21 cellular contexts compared by ENCODE assay signal in the genomic region with DNA sequence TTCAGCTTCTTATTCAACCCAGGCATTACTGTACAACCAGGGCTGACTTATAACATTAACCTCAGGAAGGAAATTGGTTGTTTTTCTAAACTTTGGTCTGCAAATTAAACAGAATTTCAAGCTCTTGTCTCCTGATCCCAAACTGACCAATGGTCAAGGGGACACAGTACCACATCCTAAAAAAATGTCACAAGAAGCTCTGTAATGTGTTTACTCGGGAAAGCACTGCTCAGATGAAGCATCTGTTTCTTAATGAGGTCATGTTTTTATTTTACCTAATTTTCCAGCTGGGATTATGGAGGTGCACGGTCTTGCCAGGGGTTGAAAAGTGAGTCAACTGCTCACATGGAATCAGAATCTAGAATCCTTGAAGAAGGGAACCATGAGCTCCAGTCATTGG. TPM values are rescaled to one million over a fixed set of nuclear protein-coding genes. Genes with fewer than 3 reads are reported as not detected.
DNase-seq lines count a peak whose midpoint lies in the region; ATAC-seq, FAIRE-seq and TF ChIP-seq lines count a peak whose summit lies in the region.
"Had no signal": no experiment of that assay in that cellular context is flagged by ENCODE, and none has a peak within 500 bp of the region (broad histone marks: within the 10 kb centered on the region; RNA-seq: fewer than 3 reads in every experiment).

No MANE protein-coding gene starts in this region.

- H3K4me1 Mint-ChIP-seq in nephron = peaks cover 72% of the 10 kb centered on the region
- H3K4me1 Mint-ChIP-seq: CD4-positive, CD25-positive, alpha-beta regulatory T cell had no signal

- H3K36me3 ChIP-seq in left lung = no peaks in the 10 kb centered on the region

- H3K9me3 Mint-ChIP-seq in nephron = no peaks in the 10 kb centered on the region
- H3K9me3 Mint-ChIP-seq: GM23338 had no signal

- no peak for DNase-seq in left ventricle myocardium superior
- no peak for DNase-seq in Right ventricle myocardium superior
- DNase-seq in left lung = no peak
- DNase-seq in NCI-H146 treated with DMSO at 0.1 percent for 48 hours (lab: John Stamatoyannopoulos, UW; ENCODE audit: unreplicated experiment) = no peak
- DNase-seq: AML-193; CD4-positive, CD25-positive, alpha-beta regulatory T cell; MM.1S; NCI-H1105 treated with DMSO at 0.1 percent for 48 hours; NCI-H2029; NK-92 treated with Interleukin-12 subunit alpha and Interleukin-12 subunit beta, amount 100 ng/mL, for 24 hours; OCI-M1; RPMI8226 had no signal

- peaks cover 0 to 16% of the 10 kb centered on the region in 2 donors for H3K4me1 ChIP-seq in left lung

- peak overlapping the region in 2 of 3 experiments; percentile 16 to 21 for H3K27ac Mint-ChIP-seq in nephron
- H3K27ac Mint-ChIP-seq: CD4-positive, CD25-positive, alpha-beta regulatory T cell; GM23338 had no signal

- no peaks in the 10 kb centered on the region for H3K9me3 ChIP-seq in left lung

- no peaks in the 10 kb centered on the region for H3K27me3 Mint-ChIP-seq in nephron (ENCODE audit: low read depth)
- H3K27me3 Mint-ChIP-seq: CD4-positive, CD25-positive, alpha-beta regulatory T cell had no signal

- H3K27me3 ChIP-seq in left lung = no peaks in the 10 kb centered on the region

- intact Hi-C loops in left ventricle myocardium superior (cut with micrococcal nuclease) = no loop called here
- intact Hi-C loops in Right ventricle myocardium superior (cut with DNase I) = no loop called here
- intact Hi-C loops in left lung (cut with DNase I) = no loop called here

- no peak overlapping the region for H3K4me3 ChIP-seq in left lung
- H3K4me3 ChIP-seq: GM23338 had no signal

- H3K4me3 Mint-ChIP-seq in nephron = no peak overlapping the region
- H3K4me3 Mint-ChIP-seq: CD4-positive, CD25-positive, alpha-beta regulatory T cell; GM23338 had no signal

- ATAC-seq in left ventricle myocardium superior (peak; percentile 55), Right ventricle myocardium superior (ENCODE audit: poor library complexity) (no peak), left lung (no peak), GM21723 (IDR thresholded peaks at IDR 0.05; ENCODE audit: unreplicated experiment) (no peak)

- peak; percentile 29 for FAIRE-seq in endometrium (lab: Jason Lieb, UNC)
- FAIRE-seq: G401.6, GM12891 had no signal

- H3K36me3 Mint-ChIP-seq in nephron (ENCODE audit: low read depth) = peaks cover 35% of the 10 kb centered on the region
- H3K36me3 Mint-ChIP-seq: CD4-positive, CD25-positive, alpha-beta regulatory T cell had no signal

- H3K27ac ChIP-seq in left lung = no peak overlapping the region
- H3K27ac ChIP-seq: HL-60, KMS-11 had no signal

- TF ChIP-seq CTCF in nephron (IDR thresholded peaks at IDR 0.05; ENCODE audit: unreplicated experiment in 3 of 3) = no peak
- no peak for TF ChIP-seq CTCF in left lung (IDR thresholded peaks at IDR 0.05)

RNA-seq across cellular contexts. Expression of gene ADAMTS5, which starts 18.7 kb away (rescaled TPM):
- 3.0 TPM for total RNA-seq in left ventricle myocardium superior
- 4.0 TPM for total RNA-seq in Right ventricle myocardium superior
- total RNA-seq in left lung = 1 to 10 TPM; 1.5 to 3.5 TPM
- total RNA-seq: A673; CD4-positive, CD25-positive, alpha-beta regulatory T cell had no signal
